8 cellular contexts compared by ENCODE assay signal in the genomic region with DNA sequence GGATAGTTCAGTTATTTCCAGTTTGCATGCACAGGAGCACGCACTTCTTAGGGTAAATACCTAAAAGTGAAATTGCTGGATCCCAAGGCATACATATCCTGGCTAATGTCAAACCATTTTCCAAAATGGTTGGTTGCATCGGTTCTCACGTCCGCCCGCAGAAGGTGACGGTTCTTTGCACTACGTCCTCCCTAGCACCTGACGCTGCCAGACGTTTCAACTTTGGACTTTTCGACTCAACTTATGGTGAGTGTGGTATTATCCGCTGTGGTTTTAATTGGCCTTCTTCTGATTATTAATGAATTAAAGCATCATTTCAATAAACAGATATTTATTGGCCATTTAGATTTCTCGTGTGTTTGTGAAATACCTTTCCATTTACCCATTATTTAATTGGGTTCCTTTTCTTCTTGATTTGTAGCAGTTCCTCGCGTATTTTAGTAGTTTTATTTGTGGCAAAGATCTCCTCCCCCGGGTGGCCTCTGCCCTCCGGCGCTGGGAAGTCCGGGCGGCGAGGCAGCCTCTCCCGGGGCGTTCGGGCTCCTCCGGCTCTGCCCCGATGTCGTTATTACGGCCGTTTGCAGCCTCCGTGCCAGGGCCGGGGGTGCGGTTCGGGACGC. TPM values are rescaled to one million over a fixed set of nuclear protein-coding genes. Genes with fewer than 3 reads are reported as not detected.
A peak's percentile ranks its signal among the peaks of the same experiment; 100 is the strongest.
DNase-seq lines count a peak whose midpoint lies in the region; ATAC-seq, FAIRE-seq and TF ChIP-seq lines count a peak whose summit lies in the region.

Gene JHY, plus strand, starts transcription at position 571 of the 620 bp plus-strand sequence. CDS start 3,091 bp downstream, outside the sequence.

- H3K36me3 ChIP-seq in cardiac muscle cell (no peaks in the 10 kb centered on the region), K562 (ENCODE audit: control insufficient read depth, insufficient read depth, low read length) (no peaks in the 10 kb centered on the region), upper lobe of right lung (no peaks in the 10 kb centered on the region)

- 11% methylated on average over 30 of the region's 33 CpGs for WGBS in K562 (ENCODE audit: insufficient coverage, low coverage, missing lambda C conversion rate)

- BruUV-seq in K562 (replicated peaks; lab: Mats Ljungman, UMichigan) = no TSS peak

- no peaks in the 10 kb centered on the region for H3K9me3 ChIP-seq in cardiac muscle cell (ENCODE audit: low read depth)
- H3K9me3 ChIP-seq in K562 (replicated peaks; ENCODE audit: control insufficient read depth, insufficient read depth, low read depth, low read length) = no peaks in the 10 kb centered on the region
- no peaks in the 10 kb centered on the region for H3K9me3 ChIP-seq in upper lobe of right lung

- no peak for TF ChIP-seq RAD21 in K562 (CRISPR knock-in tag; conservative IDR thresholded peaks at IDR 0.05 in 1 of 2, IDR thresholded peaks at IDR 0.05 in 1 of 2)

- TF ChIP-seq EP300 in K562 (IDR thresholded peaks at IDR 0.05; ENCODE audit: low read length) = no peak

- in situ Hi-C loops in K562 (cut with MboI) = no loop called here

- H3K4me1 ChIP-seq in cardiac muscle cell (ENCODE audit: low read depth) (peaks cover 10% of the 10 kb centered on the region), K562 (replicated peaks in 1 of 2; ENCODE audit: control insufficient read depth in 2 of 2, insufficient read depth in 2 of 2, low read length in 2 of 2) (peaks cover 0 to 8% of the 10 kb centered on the region in 2 experiments; a peak in 2 of 5 replicates), upper lobe of right lung (peaks cover 9% of the 10 kb centered on the region)

- peak within 1 kb of the TSS; percentile 50 for H3K4me3 ChIP-seq in cardiac muscle cell
- no peak within 1 kb of the TSS for H3K4me3 ChIP-seq in K562
- H3K4me3 ChIP-seq in upper lobe of right lung = peak within 1 kb of the TSS; percentile 73

- POLR2A ChIA-PET in K562 (lab: Yijun Ruan, JAX) = no interaction called here

- H3K4me3 Mint-ChIP-seq in memory B cell = peak within 1 kb of the TSS; percentile 89

- H3K27me3 Mint-ChIP-seq in memory B cell = no peaks in the 10 kb centered on the region

- H2AFZ ChIP-seq in K562 (ENCODE audit: low read depth, low read length) = no peak within 1 kb of the TSS; the same call in 1 of the 2 replicates

- H3K79me2 ChIP-seq in K562 (ENCODE audit: control insufficient read depth, insufficient read depth, low read length) = no peaks in the 10 kb centered on the region

- TF ChIP-seq CTCF in cardiac muscle cell (IDR thresholded peaks at IDR 0.05; ENCODE audit: low read depth, low read length) (no peak), K562 (IDR thresholded peaks at IDR 0.05 in 2 of 3, conservative IDR thresholded peaks at IDR 0.05 in 1 of 3; ENCODE audit: insufficient read depth in 2 of 3, low read depth in 1 of 3, low read length in 3 of 3) (no peak), upper lobe of right lung (IDR thresholded peaks at IDR 0.05) (no peak)

- H3K36me3 Mint-ChIP-seq in memory B cell = peaks cover 9% of the 10 kb centered on the region

- no peaks in the 10 kb centered on the region for H3K9me3 Mint-ChIP-seq in memory B cell

- H3K4me1 Mint-ChIP-seq in memory B cell = peaks cover 10% of the 10 kb centered on the region

- H3K27me3 ChIP-seq in cardiac muscle cell = peaks cover 37% of the 10 kb centered on the region
- peaks cover 12 to 33% of the 10 kb centered on the region in 2 experiments; a peak in 4 of 5 replicates for H3K27me3 ChIP-seq in K562 (ENCODE audit: control insufficient read depth in 2 of 2, insufficient read depth in 2 of 2, low read length in 2 of 2)
- H3K27me3 ChIP-seq in upper lobe of right lung = no peaks in the 10 kb centered on the region

- intact Hi-C loops in Right ventricle myocardium superior (cut with DNase I) = no loop called here
- intact Hi-C loops in K562 (cut with micrococcal nuclease) = no loop called here
- intact Hi-C loops in upper lobe of right lung (cut with DNase I) = no loop called here

- FAIRE-seq in K562 (lab: Jason Lieb, UNC) = no peak

- no peaks in the 10 kb centered on the region for H4K20me1 ChIP-seq in K562 (replicated peaks; ENCODE audit: control insufficient read depth, insufficient read depth, low read length)

- CTCF ChIA-PET in K562 (lab: Yijun Ruan, JAX; ENCODE audit: low intra/inter-chr PET ratio) = no interaction called here

- 0 out of 2 replicates have a peak within 1 kb of the TSS, but pooled peaks have one; percentile 18 for H3K4me2 ChIP-seq in K562 (ENCODE audit: insufficient read depth, low read length)

- no peak within 1 kb of the TSS for H3K9ac ChIP-seq in K562 (ENCODE audit: insufficient read depth in 1 of 2, low read depth in 2 of 2, low read length in 2 of 2)

- H3K9me1 ChIP-seq in K562 (ENCODE audit: control insufficient read depth, insufficient read depth, low read length) = no peaks in the 10 kb centered on the region

- peak within 1 kb of the TSS; percentile 90 for H3K27ac Mint-ChIP-seq in memory B cell

- ATAC-seq in Right ventricle myocardium superior (ENCODE audit: poor library complexity) = no peak
- ATAC-seq in K562 = no peak
- ATAC-seq in memory B cell (ENCODE audit: low read depth) = no peak
- ATAC-seq in upper lobe of right lung = no peak
- ATAC-seq in HG02970 (IDR thresholded peaks at IDR 0.05; ENCODE audit: low FRiP score, unreplicated experiment) = no peak
- ATAC-seq in GM19463 (IDR thresholded peaks at IDR 0.05; ENCODE audit: unreplicated experiment) = no peak

- TF ChIP-seq POLR2A in K562 (conservative IDR thresholded peaks at IDR 0.05) = no peak

- no peak within 1 kb of the TSS for H3K27ac ChIP-seq in cardiac muscle cell
- H3K27ac ChIP-seq in K562 (ENCODE audit: extremely low read depth, low read depth, low read length) = no peak within 1 kb of the TSS
- peak within 1 kb of the TSS; percentile 94 for H3K27ac ChIP-seq in upper lobe of right lung

- peak in 1 of 2 donors; percentile 22 for DNase-seq in cardiac muscle cell (ENCODE audit: low read depth in 1 of 2, low spot score in 1 of 2)
- no peak for DNase-seq in Right ventricle myocardium superior
- DNase-seq in K562 (ENCODE audit: extremely low read depth in 1 of 4, low spot score in 3 of 4) = no peak
- no peak for DNase-seq in memory B cell (ENCODE audit: low spot score in 2 of 2)
- DNase-seq in upper lobe of right lung = no peak
- no peak for DNase-seq in NCI-H2029 (lab: John Stamatoyannopoulos, UW)

TF ChIP-seq in K562, 482 proteins besides CTCF, POLR2A, EP300 and RAD21 (continues in another document):
- TF ChIP-seq ETV1 (tag; conservative IDR thresholded peaks at IDR 0.05; ENCODE audit: low read depth) (no peak), FOXK1 (CRISPR knock-in tag; IDR thresholded peaks at IDR 0.05; ENCODE audit: borderline replicate concordance) (no peak), HMG20A (CRISPR knock-in tag; conservative IDR thresholded peaks at IDR 0.05) (no peak), ZNF224 (CRISPR knock-in tag; IDR thresholded peaks at IDR 0.05) (no peak), NRF1 (conservative IDR thresholded peaks at IDR 0.05 in 1 of 2, IDR thresholded peaks at IDR 0.05 in 1 of 2) (no peak), COPS2 (conservative IDR thresholded peaks at IDR 0.05) (no peak), FOXA1 (IDR thresholded peaks at IDR 0.05; ENCODE audit: borderline replicate concordance) (no peak), RFX5 (IDR thresholded peaks at IDR 0.05; ENCODE audit: low read depth, low read length) (no peak), ZNF518B (CRISPR knock-in tag; IDR thresholded peaks at IDR 0.05) (no peak), PTTG1 (tag; IDR thresholded peaks at IDR 0.05; ENCODE audit: low read depth) (no peak)

RNA-seq across cellular contexts. Expression of gene JHY, which starts in this region (rescaled TPM):
- total RNA-seq in cardiac muscle cell (1.1 and 2.5 TPM in 2 replicates), Right ventricle myocardium superior (2.6 TPM), K562 (2014; rRNA removed) (not detected in 2 replicates), K562 (2014; rRNA removed; fragmentation: Illumina TruSeq; extraction: Trizol) (not detected in 2 replicates), K562 (2015; rRNA removed; fragmentation: Illumina TruSeq; extraction: Trizol) (not detected in 2 replicates), K562 (2021) (not detected in 2 replicates), upper lobe of right lung (8.9 TPM)
- polyA plus RNA-seq in cardiac muscle cell (2.3 and 2.5 TPM in 2 replicates), K562 (2011; rRNA removed) (not detected in 2 replicates), K562 (2014; fragmentation: Illumina TruSeq; extraction: Trizol) (not detected in 2 replicates), K562 (2014; fragmentation: Nextera tagmentation; extraction: Ambion mirVana) (not detected), K562 (2014; rRNA removed) (not detected in 2 replicates)
- total RNA-seq in K562 (2011; cell fraction: chromatin; rRNA removed; ENCODE audit: low replicate concordance) = not detected in 2 replicates
- total RNA-seq in K562 (2011; cell fraction: nucleolus; rRNA removed) = not detected in 2 replicates
- not detected in 2 replicates for total RNA-seq in K562 (2011; cell fraction: nucleoplasm; rRNA removed)
- not detected in 2 replicates for polyA plus RNA-seq in K562 (2011; cell fraction: cytosol; rRNA removed)
- polyA plus RNA-seq in K562 (2011; cell fraction: nucleus; rRNA removed) = not detected in 2 replicates
- not detected in 2 replicates for polyA plus RNA-seq in K562 (2012)
- polyA minus RNA-seq in K562 (2011; rRNA and poly(A)+ RNA removed) = not detected in 2 replicates
- not detected in 2 replicates for polyA minus RNA-seq in K562 (2011; cell fraction: cytosol; rRNA and poly(A)+ RNA removed)
- polyA minus RNA-seq in K562 (2011; cell fraction: nucleus; rRNA and poly(A)+ RNA removed) = not detected in 2 replicates
